1 cellular context compared by ENCODE assay signal in genomic region chr16:10654592-10655414, GRCh38.
A peak's percentile ranks its signal among the peaks of the same experiment; 100 is the strongest.
TF ChIP-seq lines count a peak whose summit lies in the region.

No MANE protein-coding gene starts in this region.

TF ChIP-seq in HepG2, 621 proteins besides CTCF, POLR2A, EP300 and RAD21 (continued from another document and continues in another):
- no peak for TF ChIP-seq ZNF687 (CRISPR knock-in tag; IDR thresholded peaks at IDR 0.05)
- no peak for TF ChIP-seq ZNF891 (CRISPR knock-in tag; IDR thresholded peaks at IDR 0.05)
- TF ChIP-seq SOX6 (IDR thresholded peaks at IDR 0.05), result no peak
- no peak for TF ChIP-seq SOX6 (CRISPR knock-in tag; IDR thresholded peaks at IDR 0.05)
- 0 out of 2 replicates have a peak, but pooled peaks have one; percentile 24 for TF ChIP-seq ZKSCAN8 (CRISPR knock-in tag; IDR thresholded peaks at IDR 0.05; ENCODE audit: borderline replicate concordance)
- TF ChIP-seq PTBP1 (IDR thresholded peaks at IDR 0.05; ENCODE audit: low read depth, low read length, poor library complexity, severe bottlenecking), result no peak
- no peak for TF ChIP-seq IRX3 (CRISPR knock-in tag; IDR thresholded peaks at IDR 0.05; ENCODE audit: borderline replicate concordance, low read depth)
- TF ChIP-seq NR2C2 (CRISPR knock-in tag; IDR thresholded peaks at IDR 0.05; ENCODE audit: borderline replicate concordance), result no peak
- TF ChIP-seq ZNF34 (CRISPR knock-in tag; IDR thresholded peaks at IDR 0.05; ENCODE audit: borderline replicate concordance), result no peak
- TF ChIP-seq ATRX (CRISPR knock-in tag; IDR thresholded peaks at IDR 0.05; ENCODE audit: borderline replicate concordance), result no peak
- TF ChIP-seq GFI1 (CRISPR knock-in tag; IDR thresholded peaks at IDR 0.05; ENCODE audit: borderline replicate concordance), result no peak
- no peak for TF ChIP-seq HCFC1 (IDR thresholded peaks at IDR 0.05; ENCODE audit: low read depth, low read length)
- TF ChIP-seq ZNF280B (CRISPR knock-in tag; IDR thresholded peaks at IDR 0.05; ENCODE audit: borderline replicate concordance), result no peak
- no peak for TF ChIP-seq ZFAT (CRISPR knock-in tag; conservative IDR thresholded peaks at IDR 0.05)
- TF ChIP-seq IRF1 (CRISPR knock-in tag; IDR thresholded peaks at IDR 0.05; ENCODE audit: low read depth), result no peak
- TF ChIP-seq ZNF530 (CRISPR knock-in tag; IDR thresholded peaks at IDR 0.05; ENCODE audit: low read depth), result no peak
- TF ChIP-seq ZNF781 (CRISPR knock-in tag; IDR thresholded peaks at IDR 0.05; ENCODE audit: borderline replicate concordance, not compliant biosample characterization), result no peak
- no peak for TF ChIP-seq RBFOX2 (IDR thresholded peaks at IDR 0.05; ENCODE audit: low read depth, low read length)
- no peak for TF ChIP-seq MAF1 (CRISPR knock-in tag; IDR thresholded peaks at IDR 0.05; ENCODE audit: borderline replicate concordance)
- TF ChIP-seq NFE2L2 (IDR thresholded peaks at IDR 0.05; ENCODE audit: low read length), result no peak
- TF ChIP-seq ZNF577 (CRISPR knock-in tag; IDR thresholded peaks at IDR 0.05; ENCODE audit: borderline replicate concordance, low read depth), result no peak
- no peak for TF ChIP-seq GPN1 (CRISPR knock-in tag; IDR thresholded peaks at IDR 0.05; ENCODE audit: borderline replicate concordance)
- TF ChIP-seq HIVEP1 (CRISPR knock-in tag; IDR thresholded peaks at IDR 0.05), result no peak
- TF ChIP-seq KLF13 (CRISPR knock-in tag; IDR thresholded peaks at IDR 0.05), result no peak
- TF ChIP-seq ZNF644 (CRISPR knock-in tag; IDR thresholded peaks at IDR 0.05; ENCODE audit: low read depth), result no peak
- no peak for TF ChIP-seq ASH2L (IDR thresholded peaks at IDR 0.05; ENCODE audit: insufficient read length, low read depth, low read length)
- TF ChIP-seq SIN3A (IDR thresholded peaks at IDR 0.05; ENCODE audit: borderline replicate concordance, low read depth, low read length), result no peak
- TF ChIP-seq ZBTB14 (CRISPR knock-in tag; IDR thresholded peaks at IDR 0.05), result no peak
- no peak for TF ChIP-seq SCMH1 (CRISPR knock-in tag; IDR thresholded peaks at IDR 0.05; ENCODE audit: borderline replicate concordance)
- no peak for TF ChIP-seq ZSCAN5A (CRISPR knock-in tag; IDR thresholded peaks at IDR 0.05; ENCODE audit: borderline replicate concordance)
- TF ChIP-seq SNAPC5 (CRISPR knock-in tag; IDR thresholded peaks at IDR 0.05; ENCODE audit: borderline replicate concordance), result no peak
- 0 out of 2 replicates have a peak, but pooled peaks have one; percentile 25 for TF ChIP-seq ZSCAN9 (CRISPR knock-in tag; IDR thresholded peaks at IDR 0.05; ENCODE audit: borderline replicate concordance)
- peak; percentile 43; the same call in 1 of the 2 replicates for TF ChIP-seq IRF2 (CRISPR knock-in tag; IDR thresholded peaks at IDR 0.05)
- TF ChIP-seq ZNF484 (CRISPR knock-in tag; IDR thresholded peaks at IDR 0.05; ENCODE audit: borderline replicate concordance, low read depth), result no peak
- no peak for TF ChIP-seq SRSF4 (IDR thresholded peaks at IDR 0.05; ENCODE audit: low read depth, low read length, poor library complexity, severe bottlenecking)
- no peak for TF ChIP-seq ZNF713 (CRISPR knock-in tag; IDR thresholded peaks at IDR 0.05)
- TF ChIP-seq ZSCAN20 (CRISPR knock-in tag; IDR thresholded peaks at IDR 0.05; ENCODE audit: borderline replicate concordance), result no peak
- TF ChIP-seq NR2F6 (IDR thresholded peaks at IDR 0.05), result no peak
- no peak for TF ChIP-seq NR2F6 (CRISPR knock-in tag; IDR thresholded peaks at IDR 0.05)
- 0 out of 2 replicates have a peak, but pooled peaks have one; percentile 59 for TF ChIP-seq ZNF564 (CRISPR knock-in tag; IDR thresholded peaks at IDR 0.05)
- TF ChIP-seq HOXA5 (CRISPR knock-in tag; IDR thresholded peaks at IDR 0.05), result no peak
- TF ChIP-seq RFX3 (CRISPR knock-in tag; IDR thresholded peaks at IDR 0.05), result no peak
- no peak for TF ChIP-seq UBTF (CRISPR knock-in tag; IDR thresholded peaks at IDR 0.05)
- TF ChIP-seq SP5 (CRISPR knock-in tag; IDR thresholded peaks at IDR 0.05; ENCODE audit: borderline replicate concordance, low read depth), result peak; percentile 42; the same call in 1 of the 2 replicates
- TF ChIP-seq TCF12 (IDR thresholded peaks at IDR 0.05), result no peak
- TF ChIP-seq TCF12 (CRISPR knock-in tag; IDR thresholded peaks at IDR 0.05), result no peak
- no peak for TF ChIP-seq ZNF605 (CRISPR knock-in tag; IDR thresholded peaks at IDR 0.05)
- TF ChIP-seq THYN1 (CRISPR knock-in tag; IDR thresholded peaks at IDR 0.05; ENCODE audit: borderline replicate concordance, low read depth), result no peak
- TF ChIP-seq ZNF773 (CRISPR knock-in tag; IDR thresholded peaks at IDR 0.05; ENCODE audit: borderline replicate concordance), result no peak
- TF ChIP-seq AKAP8 (CRISPR knock-in tag; IDR thresholded peaks at IDR 0.05), result no peak
- TF ChIP-seq ZNF580 (CRISPR knock-in tag; IDR thresholded peaks at IDR 0.05; ENCODE audit: borderline replicate concordance, low read depth), result no peak
- no peak for TF ChIP-seq FOSL2 (CRISPR knock-in tag; IDR thresholded peaks at IDR 0.05)
- no peak for TF ChIP-seq MXD3 (CRISPR knock-in tag; IDR thresholded peaks at IDR 0.05)
- no peak for TF ChIP-seq ZNF160 (CRISPR knock-in tag; IDR thresholded peaks at IDR 0.05)
- no peak for TF ChIP-seq POGK (CRISPR knock-in tag; conservative IDR thresholded peaks at IDR 0.05)
- no peak for TF ChIP-seq ZSCAN21 (CRISPR knock-in tag; IDR thresholded peaks at IDR 0.05; ENCODE audit: borderline replicate concordance)
